In the genomic region with DNA sequence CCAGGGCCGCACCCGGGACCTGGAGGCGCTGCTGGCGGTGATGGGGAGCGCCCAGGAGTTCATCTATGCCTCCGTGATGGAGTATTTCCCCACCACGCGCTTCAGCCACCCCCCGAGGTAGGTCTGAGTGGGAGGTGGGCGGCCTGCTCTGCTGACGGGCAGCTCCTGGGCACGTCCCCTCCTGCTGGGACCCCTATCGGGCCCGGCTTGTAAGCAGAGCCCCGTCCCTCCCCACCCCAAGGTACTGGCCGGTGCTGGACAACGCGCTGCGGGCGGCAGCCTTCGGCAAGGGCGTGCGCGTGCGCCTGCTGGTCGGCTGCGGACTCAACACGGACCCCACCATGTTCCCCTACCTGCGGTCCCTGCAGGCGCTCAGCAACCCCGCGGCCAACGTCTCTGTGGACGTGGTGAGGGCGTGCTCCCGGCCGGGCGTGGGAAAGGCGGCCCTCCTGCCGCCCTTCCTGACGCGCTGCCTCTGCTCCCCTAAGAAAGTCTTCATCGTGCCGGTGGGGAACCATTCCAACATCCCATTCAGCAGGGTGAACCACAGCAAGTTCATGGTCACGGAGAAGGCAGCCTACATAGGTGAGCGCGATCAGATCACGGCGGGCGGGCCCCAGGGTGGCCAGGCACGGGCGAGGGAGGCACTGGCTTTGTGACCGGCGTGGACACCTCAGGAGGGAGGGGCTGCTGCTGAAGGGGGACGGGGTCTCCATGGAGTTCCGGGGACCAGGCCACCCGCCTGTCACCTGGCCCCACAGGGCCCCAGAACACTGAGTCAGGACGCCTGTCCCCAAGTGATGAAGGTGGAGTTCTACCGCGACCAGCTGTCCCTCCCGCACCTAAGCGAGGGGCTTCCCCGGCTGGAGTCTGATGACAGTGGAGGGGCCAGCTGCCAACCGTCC, we compare ENCODE assay signal across 11 cellular contexts. TPM values are rescaled to one million over a fixed set of nuclear protein-coding genes. Genes with fewer than 3 reads are reported as not detected.
DNase-seq lines count a peak whose midpoint lies in the region; TF ChIP-seq lines count a peak whose summit lies in the region.
"Had no signal": no experiment of that assay in that cellular context is flagged by ENCODE, and none has a peak within 500 bp of the region (broad histone marks: within the 10 kb centered on the region; RNA-seq: fewer than 3 reads in every experiment).

No MANE protein-coding gene starts in this region.

- peak overlapping the region; percentile 38 for H3K4me3 Mint-ChIP-seq in glutamatergic neuron (ENCODE audit: unreplicated experiment)

- H3K79me2 ChIP-seq in parathyroid adenoma: no peaks in the 10 kb centered on the region

- H3K4me3 ChIP-seq in HUES6 (ENCODE audit: low read depth, low read length) (peak overlapping the region; percentile 60), parathyroid adenoma (ENCODE audit: low read depth, low read length) (no peak overlapping the region), HAP-1 (no peak overlapping the region)

- H2AFZ ChIP-seq in parathyroid adenoma: peak overlapping the region; percentile 87

- no peaks in the 10 kb centered on the region for H3K9me3 ChIP-seq in HUES6 (ENCODE audit: control insufficient read depth, insufficient read depth, low read depth, low read length)
- no peaks in the 10 kb centered on the region for H3K9me3 ChIP-seq in parathyroid adenoma (ENCODE audit: control insufficient read depth, low read length)
- no peaks in the 10 kb centered on the region for H3K9me3 ChIP-seq in HAP-1

- H3K4me2 ChIP-seq in parathyroid adenoma (ENCODE audit: low read length): no peak overlapping the region

- DNase-seq in AG08395 (ENCODE audit: low spot score) (peak; percentile 1), glutamatergic neuron (no peak), cerebellum (ENCODE audit: low spot score) (no peak), SIG-M5 (lab: John Stamatoyannopoulos, UW) (no peak), HAP-1 (ENCODE audit: low spot score in 2 of 2) (no peak), iPS-NIHi11 (ENCODE audit: low spot score) (no peak)
- DNase-seq: activated T-cell treated with anti-CD3 and anti-CD28 coated beads, Interleukin-2, amount 50 U/mL, for 72 hours; effector CD8-positive, alpha-beta T cell had no signal

- no peak for TF ChIP-seq CTCF in glutamatergic neuron (IDR thresholded peaks at IDR 0.05; ENCODE audit: partially characterized antibody, unreplicated experiment)
- no peak for TF ChIP-seq CTCF in parathyroid adenoma (IDR thresholded peaks at IDR 0.05)

- H3K9ac ChIP-seq in HUES6 (ENCODE audit: low read length): peak overlapping the region; percentile 25
- H3K9ac ChIP-seq in parathyroid adenoma: no peak overlapping the region

- H3K4me1 ChIP-seq in HUES6 (ENCODE audit: control insufficient read depth, insufficient read depth, low read length): peaks cover 8% of the 10 kb centered on the region; the same call in 1 of the 2 replicates
- H3K4me1 ChIP-seq in parathyroid adenoma: peaks cover 21% of the 10 kb centered on the region
- H3K4me1 ChIP-seq in HAP-1: peaks cover 3% of the 10 kb centered on the region; the same call in 1 of the 2 replicates

- in situ Hi-C loops in HAP-1 (cut with MboI; ENCODE audit: low sequenced_read_pairs): no loop called here

- H3K36me3 ChIP-seq in HUES6 (ENCODE audit: control insufficient read depth, insufficient read depth, low read length): no peaks in the 10 kb centered on the region
- H3K36me3 ChIP-seq in parathyroid adenoma (ENCODE audit: control insufficient read depth, insufficient read depth, low read length): no peaks in the 10 kb centered on the region
- no peaks in the 10 kb centered on the region for H3K36me3 ChIP-seq in HAP-1 (replicated peaks)

- H3K4me1 Mint-ChIP-seq in glutamatergic neuron (ENCODE audit: low read depth, unreplicated experiment): peaks cover 2% of the 10 kb centered on the region

- peaks cover 5% of the 10 kb centered on the region for H3K9me3 Mint-ChIP-seq in glutamatergic neuron (ENCODE audit: unreplicated experiment)
- H3K9me3 Mint-ChIP-seq: activated T-cell treated with anti-CD3 and anti-CD28 coated beads, Interleukin-2, amount 50 U/mL, for 72 hours had no signal

- H3K27ac ChIP-seq in HUES6 (ENCODE audit: low read depth, low read length): no peak overlapping the region
- H3K27ac ChIP-seq in parathyroid adenoma: peak overlapping the region; percentile 15
- H3K27ac ChIP-seq: SK-N-MC had no signal

- H3K36me3 Mint-ChIP-seq in glutamatergic neuron (ENCODE audit: unreplicated experiment): no peaks in the 10 kb centered on the region

- H3K27ac Mint-ChIP-seq in glutamatergic neuron (ENCODE audit: unreplicated experiment): no peak overlapping the region
- H3K27ac Mint-ChIP-seq: activated T-cell treated with anti-CD3 and anti-CD28 coated beads, Interleukin-2, amount 50 U/mL, for 72 hours had no signal

- H3K27me3 Mint-ChIP-seq in glutamatergic neuron (ENCODE audit: unreplicated experiment): peaks cover 11% of the 10 kb centered on the region

- H3K27me3 ChIP-seq in HUES6 (ENCODE audit: control insufficient read depth, insufficient read depth, low read length) (peaks cover 75% of the 10 kb centered on the region), parathyroid adenoma (ENCODE audit: control insufficient read depth, insufficient read depth, low read length) (no peaks in the 10 kb centered on the region), HAP-1 (ENCODE audit: low read depth) (peaks cover 8% of the 10 kb centered on the region)

RNA-seq across cellular contexts. Expression of a gene that starts 7.3 kb away (rescaled TPM):
- total RNA-seq in glutamatergic neuron (ENCODE audit: unreplicated experiment): not detected
- 3.9 TPM for total RNA-seq in cerebellum

RNA-seq across cellular contexts. Expression of a gene that starts 46.2 kb away (rescaled TPM):
- total RNA-seq in glutamatergic neuron (ENCODE audit: unreplicated experiment) (44.8 TPM), cerebellum (10.6 TPM)

RNA-seq across cellular contexts. Expression of a gene that starts 53.6 kb away (rescaled TPM):
- total RNA-seq in glutamatergic neuron (ENCODE audit: unreplicated experiment): 5.9 TPM
- 7.5 TPM for total RNA-seq in cerebellum
